ENCODE assay signal across 24 cellular contexts in the genomic region with DNA sequence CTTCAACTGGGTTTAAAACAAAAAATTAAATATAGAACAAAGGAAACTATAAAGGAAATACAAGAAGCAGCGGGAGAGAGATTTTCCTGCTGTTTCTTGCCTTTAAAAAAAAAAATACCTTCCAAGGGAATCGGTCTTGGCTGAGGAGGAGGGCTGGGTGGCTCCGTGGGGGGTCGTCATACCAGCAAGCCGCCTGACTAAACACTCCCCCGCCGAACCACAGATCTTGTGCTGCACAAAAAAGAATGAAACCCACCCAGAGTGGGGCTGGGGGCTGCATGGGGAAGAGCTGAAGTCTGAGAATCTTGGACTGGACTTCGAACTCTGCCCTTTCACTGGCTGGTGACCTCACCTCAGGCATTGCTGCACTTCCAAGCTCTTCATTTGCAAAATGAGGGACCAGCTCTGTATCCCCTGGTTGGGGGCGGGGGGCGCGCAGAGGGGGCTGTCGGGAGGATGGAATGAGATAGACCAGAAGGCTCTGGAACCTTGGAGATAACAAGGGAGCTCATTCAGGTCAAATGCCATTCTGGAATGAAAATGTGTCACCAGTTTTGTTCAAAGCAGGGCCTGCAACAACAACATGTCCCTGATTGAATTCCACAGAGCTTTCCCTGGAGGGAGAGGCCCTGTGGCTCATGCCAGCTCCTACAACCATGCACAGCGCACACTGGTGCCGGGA.
DNase-seq lines count a peak whose midpoint lies in the region; ATAC-seq, FAIRE-seq and TF ChIP-seq lines count a peak whose summit lies in the region.
"Had no signal": no experiment of that assay in that cellular context is flagged by ENCODE, and none has a peak within 500 bp of the region (broad histone marks: within the 10 kb centered on the region; RNA-seq: fewer than 3 reads in every experiment).

No MANE protein-coding gene starts in this region.

- DNase-seq in cardiac muscle cell (ENCODE audit: low read depth in 1 of 2, low spot score in 1 of 2) (peak in 1 of 2 donors; percentile 65), heart right ventricle (no peak), H1 (ENCODE audit: low read depth in 1 of 2, low spot score in 2 of 2) (no peak), mesenchymal stem cell (no peak), trophoblast cell (peak in 1 of 2 donors; percentile 27), RPMI8226 (no peak), sciatic nerve (ENCODE audit: low spot score) (no peak)
- DNase-seq: Caco-2; CD4-positive, CD25-positive, alpha-beta regulatory T cell; CD8-positive, alpha-beta T cell; DMS153; DMS79; EL; GF-D8; HCEC 1CT had no signal

- ATAC-seq in heart right ventricle = no peak
- no peak for ATAC-seq in sciatic nerve
- ATAC-seq in HG02623 (IDR thresholded peaks at IDR 0.05; ENCODE audit: unreplicated experiment) = no peak
- ATAC-seq: CD8-positive, alpha-beta T cell; GM23338 had no signal

- H3K4me3 ChIP-seq in cardiac muscle cell (no peak overlapping the region), heart right ventricle (no peak overlapping the region), H1 (ENCODE audit: extremely low read depth in 1 of 4, insufficient read depth in 2 of 4, low read depth in 3 of 4, low read length in 4 of 4) (no peak overlapping the region), mesenchymal stem cell (ENCODE audit: insufficient read depth in 1 of 2, low read depth in 1 of 2, low read length in 2 of 2) (no peak overlapping the region), trophoblast cell (ENCODE audit: low read depth, low read length) (no peak overlapping the region)
- H3K4me3 ChIP-seq: BLaER1, GM23338 had no signal

- H3K9me3 ChIP-seq in cardiac muscle cell (ENCODE audit: low read depth) (no peaks in the 10 kb centered on the region), heart right ventricle (peaks cover 0 to 28% (median 9%) of the 10 kb centered on the region in 11 donors), H1 (ENCODE audit: insufficient read depth in 2 of 2, low read depth in 1 of 2, low read length in 1 of 2) (peaks cover 6 to 8% of the 10 kb centered on the region in 2 experiments; a peak in 3 of 4 replicates), mesenchymal stem cell (ENCODE audit: control insufficient read depth, low read length) (peaks cover 23% of the 10 kb centered on the region), trophoblast cell (ENCODE audit: insufficient read depth, low read depth, low read length) (peaks cover 6% of the 10 kb centered on the region)

- TF ChIP-seq EP300 in H1 (IDR thresholded peaks at IDR 0.05; ENCODE audit: borderline replicate concordance in 1 of 2, low read depth in 2 of 2, low read length in 2 of 2) = no peak

- H3K4ac ChIP-seq in H1 (replicated peaks; ENCODE audit: insufficient read length, low read depth, low read length) = no peak overlapping the region
- H3K4ac ChIP-seq in mesenchymal stem cell (ENCODE audit: low read depth in 1 of 2, low read length in 2 of 2) = no peak overlapping the region
- H3K4ac ChIP-seq in trophoblast cell (ENCODE audit: low read depth, low read length) = no peak overlapping the region

- H2BK5ac ChIP-seq in H1 (ENCODE audit: low read depth, low read length) = no peak overlapping the region
- no peak overlapping the region for H2BK5ac ChIP-seq in mesenchymal stem cell (ENCODE audit: low read depth, low read length, poor library complexity, severe bottlenecking)
- H2BK5ac ChIP-seq in trophoblast cell (ENCODE audit: low read depth, low read length, poor library complexity) = peak overlapping the region; percentile 48

- no peak for TF ChIP-seq RAD21 in H1 (IDR thresholded peaks at IDR 0.05 in 1 of 2, conservative IDR thresholded peaks at IDR 0.05 in 1 of 2; ENCODE audit: low read depth in 2 of 2, low read length in 2 of 2)

- CTCF ChIA-PET in H1 (lab: Charles Lee; ENCODE audit: partially characterized antibody) = interaction anchor here (0.7 to 1.6 kb wide), 3 partner anchors 9 to 105 kb away, joined by 3 to 4 read pairs (median 3); no protein-coding TSS in a partner anchor

- 0 out of 2 replicates have a peak overlapping the region, but pooled peaks have one; percentile 15 for H2BK20ac ChIP-seq in H1 (ENCODE audit: low read length)

- no peak overlapping the region for H4K5ac ChIP-seq in H1 (ENCODE audit: insufficient read length, low read depth, low read length)

- H3K27ac ChIP-seq in cardiac muscle cell (peak overlapping the region; percentile 65), heart right ventricle (no peak overlapping the region), H1 (ENCODE audit: low read depth, low read length) (no peak overlapping the region), mesenchymal stem cell (ENCODE audit: low read length, poor library complexity, severe bottlenecking) (no peak overlapping the region), trophoblast cell (ENCODE audit: low read depth, low read length) (peak overlapping the region; percentile 60)
- H3K27ac ChIP-seq: 22Rv1, BLaER1, C4-2B had no signal

- H2AFZ ChIP-seq in H1 (ENCODE audit: low read length) (no peak overlapping the region), mesenchymal stem cell (ENCODE audit: low read depth, low read length) (no peak overlapping the region), trophoblast cell (ENCODE audit: insufficient read depth, low read length, poor library complexity) (no peak overlapping the region)

- 44 to 49% methylated on average over 14 of the region's 14 CpGs for WGBS in heart right ventricle, 2 donors
- WGBS in H1 (ENCODE audit: extremely low coverage in 1 of 2, insufficient coverage in 1 of 2, insufficient read length in 1 of 2, insufficient replicate concordance in 2 of 2, low coverage in 1 of 2, low lambda C conversion rate in 2 of 2, missing lambda C conversion rate in 1 of 2), 2 experiments = 81% methylated on average over 8 of the region's 14 CpGs; no CpG with 5 or more reads in 1 of the 2 experiments
- 68% methylated on average over 13 of the region's 14 CpGs for WGBS in mesenchymal stem cell
- WGBS in trophoblast cell (ENCODE audit: extremely low coverage, insufficient coverage, insufficient read length) = no CpG with 5 or more reads among the region's 14 CpGs

- H3K4me2 ChIP-seq in H1 (ENCODE audit: insufficient read depth in 1 of 2, low read depth in 2 of 2, low read length in 2 of 2) (no peak overlapping the region), mesenchymal stem cell (ENCODE audit: low read length, poor library complexity, severe bottlenecking) (no peak overlapping the region), trophoblast cell (ENCODE audit: low read length) (peak overlapping the region; percentile 28)
- H3K4me2 ChIP-seq: BLaER1, GM23338 had no signal

- H3K79me1 ChIP-seq in H1 (ENCODE audit: low read depth, low read length) (no peaks in the 10 kb centered on the region), mesenchymal stem cell (replicated peaks; ENCODE audit: low read length, poor library complexity, severe bottlenecking) (no peaks in the 10 kb centered on the region), trophoblast cell (ENCODE audit: low read length) (peaks cover 24% of the 10 kb centered on the region)

- H3K23ac ChIP-seq in H1 (ENCODE audit: insufficient read length) (no peak overlapping the region), mesenchymal stem cell (ENCODE audit: low read length in 2 of 2) (no peak overlapping the region), trophoblast cell (ENCODE audit: low read length) (no peak overlapping the region)

- intact Hi-C loops in heart right ventricle (cut with DNase I) = loop anchor here in 2 of 10 donors (5.0 to 10.0 kb wide), 2 partner anchors 51 to 196 kb away; no protein-coding TSS in a partner anchor
- intact Hi-C loops in sciatic nerve (cut with DNase I) = no loop called here

- H2BK120ac ChIP-seq in H1 (replicated peaks; ENCODE audit: low read depth, low read length) (no peak overlapping the region), mesenchymal stem cell (ENCODE audit: low read depth, low read length) (no peak overlapping the region), trophoblast cell (ENCODE audit: insufficient read depth, low read length, poor library complexity) (no peak overlapping the region)

- peaks cover 24% of the 10 kb centered on the region for H3K4me1 ChIP-seq in cardiac muscle cell (ENCODE audit: low read depth)
- peaks cover 0 to 11% (median 0%) of the 10 kb centered on the region in 9 donors for H3K4me1 ChIP-seq in heart right ventricle
- H3K4me1 ChIP-seq in H1 (replicated peaks in 1 of 4; ENCODE audit: control insufficient read depth in 3 of 4, insufficient read depth in 4 of 4, low read length in 3 of 4) = peaks cover 0 to 11% (median 5%) of the 10 kb centered on the region in 4 experiments; a peak in 6 of 7 replicates
- peaks cover 7% of the 10 kb centered on the region for H3K4me1 ChIP-seq in mesenchymal stem cell (ENCODE audit: control insufficient read depth, insufficient read depth, low read depth, low read length)
- H3K4me1 ChIP-seq in trophoblast cell (ENCODE audit: control insufficient read depth in 1 of 2, insufficient read depth in 2 of 2, low read length in 2 of 2) = peaks cover 29 to 33% of the 10 kb centered on the region in 2 experiments

- peaks cover 2% of the 10 kb centered on the region; the same call in 1 of the 2 replicates for H3K23me2 ChIP-seq in H1 (ENCODE audit: low read depth, low read length)

- H3K18ac ChIP-seq in H1 (ENCODE audit: extremely low read depth, low read length) (no peak overlapping the region), mesenchymal stem cell (ENCODE audit: low read depth in 1 of 2, low read length in 2 of 2) (no peak overlapping the region), trophoblast cell (ENCODE audit: low read length) (no peak overlapping the region)

- H3K9ac ChIP-seq in H1 (replicated peaks in 1 of 4; ENCODE audit: extremely low read depth in 1 of 4, low read depth in 3 of 4, low read length in 3 of 4) (no peak overlapping the region), mesenchymal stem cell (ENCODE audit: low read length) (no peak overlapping the region), trophoblast cell (ENCODE audit: low read length) (no peak overlapping the region)
- H3K9ac ChIP-seq: BLaER1 had no signal

- no peak overlapping the region for H3K14ac ChIP-seq in H1 (ENCODE audit: insufficient read length)
- H3K14ac ChIP-seq in mesenchymal stem cell (ENCODE audit: low read length in 2 of 2) = no peak overlapping the region
- peak overlapping the region; percentile 46 for H3K14ac ChIP-seq in trophoblast cell (ENCODE audit: low read length)

- H3K79me2 ChIP-seq in H1 (ENCODE audit: control insufficient read depth in 1 of 2, insufficient read depth in 2 of 2, low read length in 2 of 2) (no peaks in the 10 kb centered on the region), trophoblast cell (ENCODE audit: control insufficient read depth, insufficient read depth, low read length, poor library complexity) (no peaks in the 10 kb centered on the region)

- no peaks in the 10 kb centered on the region for H4K20me1 ChIP-seq in H1 (replicated peaks in 1 of 2; ENCODE audit: control insufficient read depth in 1 of 2, insufficient read depth in 2 of 2, low read length in 2 of 2)
- H4K20me1 ChIP-seq: BLaER1 had no signal

- H4K8ac ChIP-seq in H1 (ENCODE audit: extremely low read depth, insufficient read depth, low read length) = no peak overlapping the region; the same call in 1 of the 2 replicates
- no peak overlapping the region for H4K8ac ChIP-seq in mesenchymal stem cell (ENCODE audit: low read length)
- no peak overlapping the region for H4K8ac ChIP-seq in trophoblast cell (ENCODE audit: low read depth, low read length)

- no peak for TF ChIP-seq POLR2A in H1 (IDR thresholded peaks at IDR 0.05; ENCODE audit: control extremely low read depth in 1 of 2, low read depth in 2 of 2, low read length in 2 of 2)

- FAIRE-seq in H1 (lab: Jason Lieb, UNC) = no peak
- FAIRE-seq: A204.1, GM12891, GM18507, H54 had no signal

- H3K56ac ChIP-seq in H1 (replicated peaks; ENCODE audit: insufficient read length, low read depth, low read length) = no peak overlapping the region

- no peak overlapping the region for H2AK5ac ChIP-seq in H1 (ENCODE audit: low read depth, low read length)
- H2AK5ac ChIP-seq in mesenchymal stem cell (ENCODE audit: low read length, severe bottlenecking) = peak overlapping the region; percentile 38
- H2AK5ac ChIP-seq in trophoblast cell (ENCODE audit: low read length) = no peak overlapping the region

- H2BK15ac ChIP-seq in H1 (ENCODE audit: low read length) (no peak overlapping the region), mesenchymal stem cell (ENCODE audit: low read depth, poor library complexity, severe bottlenecking) (no peak overlapping the region)

- H2BK12ac ChIP-seq in H1 (ENCODE audit: low read depth, low read length) = no peak overlapping the region
- no peak overlapping the region for H2BK12ac ChIP-seq in mesenchymal stem cell (ENCODE audit: low read length in 2 of 2)
- H2BK12ac ChIP-seq in trophoblast cell (ENCODE audit: low read length) = no peak overlapping the region

- H4K12ac ChIP-seq in trophoblast cell (ENCODE audit: low read depth, low read length) = no peak overlapping the region

- no peak for TF ChIP-seq CTCF in cardiac muscle cell (IDR thresholded peaks at IDR 0.05; ENCODE audit: low read depth, low read length)
- TF ChIP-seq CTCF in heart right ventricle (IDR thresholded peaks at IDR 0.05) = no peak
- no peak for TF ChIP-seq CTCF in H1 (IDR thresholded peaks at IDR 0.05; ENCODE audit: control extremely low read depth in 1 of 3, insufficient read depth in 1 of 3, low read depth in 1 of 3, low read length in 3 of 3)

- H3K27me3 ChIP-seq in cardiac muscle cell = no peaks in the 10 kb centered on the region
- peaks cover 0 to 36% (median 14%) of the 10 kb centered on the region in 7 donors for H3K27me3 ChIP-seq in heart right ventricle
- peaks cover 0 to 2% (median 0%) of the 10 kb centered on the region in 4 experiments; a peak in 1 of 7 replicates for H3K27me3 ChIP-seq in H1 (replicated peaks in 1 of 4; ENCODE audit: control insufficient read depth in 3 of 4, extremely low read depth in 1 of 4, insufficient read depth in 3 of 4, low read length in 3 of 4)
- peaks cover 0 to 20% of the 10 kb centered on the region in 2 experiments for H3K27me3 ChIP-seq in mesenchymal stem cell (ENCODE audit: control insufficient read depth in 1 of 2, insufficient read depth in 1 of 2, low read length in 2 of 2)
- no peaks in the 10 kb centered on the region for H3K27me3 ChIP-seq in trophoblast cell (ENCODE audit: insufficient read depth, low read length)
- H3K27me3 ChIP-seq: BLaER1 had no signal

- POLR2A ChIA-PET in H1 (lab: Charles Lee; ENCODE audit: partially characterized antibody) = interaction anchor here (0.8 to 0.9 kb wide), 2 partner anchors 14 to 27 kb away, joined by 3 read pairs; no protein-coding TSS in a partner anchor

- H4K91ac ChIP-seq in H1 (replicated peaks; ENCODE audit: insufficient read length, low read length) = no peak overlapping the region
- H4K91ac ChIP-seq in mesenchymal stem cell (ENCODE audit: low read length) = no peak overlapping the region
- H4K91ac ChIP-seq in trophoblast cell (ENCODE audit: low read depth, low read length) = peak overlapping the region; percentile 64

- H3K36me3 ChIP-seq in cardiac muscle cell (no peaks in the 10 kb centered on the region), heart right ventricle (no peaks in the 10 kb centered on the region), H1 (ENCODE audit: control insufficient read depth in 2 of 4, insufficient read depth in 4 of 4, low read length in 3 of 4) (no peaks in the 10 kb centered on the region), mesenchymal stem cell (ENCODE audit: control insufficient read depth in 1 of 2, insufficient read depth in 2 of 2, low read depth in 1 of 2, low read length in 2 of 2) (peaks cover 0 to 7% of the 10 kb centered on the region in 2 experiments), trophoblast cell (ENCODE audit: control insufficient read depth in 1 of 2, insufficient read depth in 2 of 2, low read length in 2 of 2) (no peaks in the 10 kb centered on the region)
- H3K36me3 ChIP-seq: BLaER1 had no signal

Comparison
In these comparisons a context has a peak if more than half of its experiments do, and no peak if none do; other contexts are left out.
1. H3K27ac ChIP-seq: peak in cardiac muscle cell (single experiment) and trophoblast cell (single experiment); none in heart right ventricle (0 of 10), H1 (single experiment) and mesenchymal stem cell (single experiment).